In the genomic region with DNA sequence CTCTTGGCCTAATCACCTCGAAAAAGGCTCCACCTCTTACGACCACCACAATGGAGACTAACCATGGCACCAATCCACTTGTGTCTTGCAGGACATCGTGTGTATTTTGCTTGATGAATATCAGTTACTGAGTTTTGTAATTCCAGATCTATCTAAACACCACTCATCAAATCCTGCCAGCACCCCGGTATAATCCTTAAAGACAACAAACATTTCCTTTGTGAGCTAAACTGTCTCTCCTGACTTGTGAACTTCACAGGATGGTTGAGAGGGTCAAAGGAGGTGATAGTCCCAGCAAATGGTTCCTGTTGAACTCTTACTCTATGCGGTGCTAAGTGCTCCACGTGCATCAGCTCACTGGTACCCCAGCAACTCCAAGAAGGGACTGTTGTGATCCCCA, we compare ENCODE assay signal across 9 cellular contexts. TPM values are rescaled to one million over a fixed set of nuclear protein-coding genes. Genes with fewer than 3 reads are reported as not detected.
"Had no signal": no experiment of that assay in that cellular context is flagged by ENCODE, and none has a peak within 500 bp of the region (broad histone marks: within the 10 kb centered on the region; RNA-seq: fewer than 3 reads in every experiment).

No MANE protein-coding gene starts in this region.

- H3K9ac ChIP-seq: GM23248, KMS-11 had no signal

- H3K9me3 Mint-ChIP-seq: IgD-negative memory B cell had no signal

- H2AFZ ChIP-seq: GM23248 had no signal

- H3K4me3 ChIP-seq: GM23248 had no signal

- H3K4me2 ChIP-seq: KMS-11 had no signal

- H3K27ac ChIP-seq: GM23248, HL-60, KMS-11 had no signal

- H3K36me3 Mint-ChIP-seq: IgD-negative memory B cell had no signal

- DNase-seq: GM23248, H9, HCEC 1CT, KBM-7 had no signal

- FAIRE-seq: H1, H54 had no signal

- H3K4me3 Mint-ChIP-seq: H9, IgD-negative memory B cell had no signal

- H3K27ac Mint-ChIP-seq: H9, IgD-negative memory B cell had no signal

RNA-seq across cellular contexts. Expression of a gene that starts 46.1 kb away (rescaled TPM):
- polyA plus RNA-seq: IgD-negative memory B cell had no signal
